In genomic region chr10:27505537-27505936, GRCh38 we compare ENCODE assay signal across 8 cellular contexts. TPM values are rescaled to one million over a fixed set of nuclear protein-coding genes. Genes with fewer than 3 reads are reported as not detected.
DNase-seq lines count a peak whose midpoint lies in the region; ATAC-seq and TF ChIP-seq lines count a peak whose summit lies in the region.
"Not testable (repeated sequence)": the region's sequence is repeated elsewhere in the genome, so short reads cannot be mapped to it uniquely, and the experiment has no call there.

No MANE protein-coding gene starts in this region.

- H3K9me2 ChIP-seq in HCT116 (ENCODE audit: insufficient read depth); hepatocyte (replicated peaks; ENCODE audit: insufficient read depth): not testable (repeated sequence)

- H2AFZ ChIP-seq in HCT116 (ENCODE audit: low read depth, low read length, poor library complexity, severe bottlenecking); hepatocyte; neural progenitor cell (replicated peaks): not testable (repeated sequence)

- not testable (repeated sequence) for TF ChIP-seq RAD21 in HCT116 (IDR thresholded peaks at IDR 0.05; ENCODE audit: low read depth)

- not testable (repeated sequence) for DNase-seq in AG04450 (ENCODE audit: low read depth, low spot score); HCT116 (ENCODE audit: low read depth, low spot score); SJSA1 (ENCODE audit: low read depth in 1 of 2, low spot score in 2 of 2); activated naive CD4-positive, alpha-beta T cell treated with anti-CD3 and anti-CD28 coated beads for 36 hours; hepatocyte (ENCODE audit: low spot score); neural progenitor cell (ENCODE audit: low spot score)

- H4K20me1 ChIP-seq in HCT116 (ENCODE audit: insufficient read depth) = not testable (repeated sequence)
- H4K20me1 ChIP-seq in hepatocyte (ENCODE audit: insufficient read depth, poor library complexity, severe bottlenecking) (peaks cover 56% of the 10 kb centered on the region), neural progenitor cell (ENCODE audit: low read depth) (peaks cover 15% of the 10 kb centered on the region)

- ATAC-seq in HCT116 = not testable (repeated sequence)

- H3K27ac Mint-ChIP-seq in activated naive CD4-positive, alpha-beta T cell treated with anti-CD3 and anti-CD28 coated beads for 36 hours; dendritic cell treated with granulocyte-macrophage colony-stimulating factor and Interleukin-4, amounts not matched to agents 40 ng/mL and 50 ng/mL, for 4 days; neural progenitor cell; stimulated activated naive CD8-positive, alpha-beta T cell treated with anti-CD3 and anti-CD28 coated beads, Interleukin-15, Interleukin-2, amounts not matched to agents 100 ng/mL and 50 ng/mL, for 24 hours: not testable (repeated sequence)

- POLR2A ChIA-PET in AG04450 (lab: Yijun Ruan, JAX); HCT116 (lab: Charles Lee): not testable (repeated sequence)

- CTCF ChIA-PET in AG04450 (lab: Charles Lee); HCT116 (lab: Charles Lee): not testable (repeated sequence)
- CTCF ChIA-PET in activated naive CD4-positive, alpha-beta T cell treated with anti-CD3 and anti-CD28 coated beads for 36 hours (lab: Charles Lee) = interaction anchor here (1.1 kb wide), 1 partner anchor 29 kb away, joined by 4 read pairs; no protein-coding TSS in a partner anchor

- not testable (repeated sequence) for H3K36me3 ChIP-seq in HCT116 (ENCODE audit: control insufficient read depth in 1 of 2, insufficient read depth in 2 of 2, low read length in 2 of 2); hepatocyte (replicated peaks; ENCODE audit: insufficient read depth, low read depth); neural progenitor cell
- peaks cover 43% of the 10 kb centered on the region for H3K36me3 ChIP-seq in SJSA1

- not testable (repeated sequence) for H3K27ac ChIP-seq in AG04450 (ENCODE audit: low read depth, low read length); HCT116 (ENCODE audit: low read depth, low read length); SJSA1; neural progenitor cell
- peak overlapping the region; percentile 97 for H3K27ac ChIP-seq in hepatocyte

- RAD21 ChIA-PET in HCT116 (lab: Charles Lee; ENCODE audit: low non-redundant PET in 1 of 2, low total read pairs in 2 of 2, uncharacterized antibody in 2 of 2, unreplicated experiment in 2 of 2) = not testable (repeated sequence)

- H3K9ac ChIP-seq in HCT116 (ENCODE audit: low read length); neural progenitor cell: not testable (repeated sequence)

- H3F3A ChIP-seq in neural progenitor cell (ENCODE audit: low read depth) = not testable (repeated sequence)

- TF ChIP-seq POLR2A in HCT116 (IDR thresholded peaks at IDR 0.05; ENCODE audit: borderline replicate concordance, extremely low read depth, insufficient read depth, insufficient read length) = not testable (repeated sequence)

- intact Hi-C loops in HCT116 (cut with micrococcal nuclease); dendritic cell treated with granulocyte-macrophage colony-stimulating factor and Interleukin-4, amounts not matched to agents 40 ng/mL and 50 ng/mL, for 4 days (cut with micrococcal nuclease): not testable (repeated sequence)
- intact Hi-C loops in activated naive CD4-positive, alpha-beta T cell treated with anti-CD3 and anti-CD28 coated beads for 36 hours (cut with micrococcal nuclease) = loop anchor here (2.0 to 10.0 kb wide), 3 partner anchors 59 to 1071 kb away; partner anchors contain the start of gene APBB1IP

- TF ChIP-seq CTCF in AG04450 (IDR thresholded peaks at IDR 0.05; ENCODE audit: low read depth, low read length); HCT116 (IDR thresholded peaks at IDR 0.05 in 2 of 3, conservative IDR thresholded peaks at IDR 0.05 in 1 of 3; ENCODE audit: borderline replicate concordance in 1 of 3, insufficient read depth in 1 of 3, low read depth in 2 of 3, low read length in 2 of 3); hepatocyte (IDR thresholded peaks at IDR 0.05; ENCODE audit: poor library complexity); neural progenitor cell (IDR thresholded peaks at IDR 0.05): not testable (repeated sequence)

- H3K4me1 Mint-ChIP-seq in activated naive CD4-positive, alpha-beta T cell treated with anti-CD3 and anti-CD28 coated beads for 36 hours (ENCODE audit: low read depth) = peaks cover 53% of the 10 kb centered on the region
- H3K4me1 Mint-ChIP-seq in dendritic cell treated with granulocyte-macrophage colony-stimulating factor and Interleukin-4, amounts not matched to agents 40 ng/mL and 50 ng/mL, for 4 days (ENCODE audit: low read depth) = peaks cover 38% of the 10 kb centered on the region
- peaks cover 25% of the 10 kb centered on the region for H3K4me1 Mint-ChIP-seq in neural progenitor cell
- H3K4me1 Mint-ChIP-seq in stimulated activated naive CD8-positive, alpha-beta T cell treated with anti-CD3 and anti-CD28 coated beads, Interleukin-15, Interleukin-2, amounts not matched to agents 100 ng/mL and 50 ng/mL, for 24 hours (ENCODE audit: low read depth) = peaks cover 65% of the 10 kb centered on the region

- not testable (repeated sequence) for H3K27me3 ChIP-seq in AG04450 (ENCODE audit: control insufficient read depth, insufficient read depth, low read length); HCT116 (ENCODE audit: insufficient read depth, low read length); SJSA1 (replicated peaks); hepatocyte; neural progenitor cell

- H3K4me2 ChIP-seq in HCT116 (ENCODE audit: low read length) (peak overlapping the region; percentile 76), hepatocyte (peak overlapping the region; percentile 80), neural progenitor cell (peak overlapping the region; percentile 88)

- H3K79me2 ChIP-seq in HCT116 (ENCODE audit: insufficient read depth, low read length) (peaks cover 65% of the 10 kb centered on the region), hepatocyte (peaks cover 61% of the 10 kb centered on the region), neural progenitor cell (ENCODE audit: low read depth) (peaks cover 61% of the 10 kb centered on the region)

- H3K9me3 Mint-ChIP-seq in activated naive CD4-positive, alpha-beta T cell treated with anti-CD3 and anti-CD28 coated beads for 36 hours; dendritic cell treated with granulocyte-macrophage colony-stimulating factor and Interleukin-4, amounts not matched to agents 40 ng/mL and 50 ng/mL, for 4 days; neural progenitor cell; stimulated activated naive CD8-positive, alpha-beta T cell treated with anti-CD3 and anti-CD28 coated beads, Interleukin-15, Interleukin-2, amounts not matched to agents 100 ng/mL and 50 ng/mL, for 24 hours: not testable (repeated sequence)

- not testable (repeated sequence) for H3K9me3 ChIP-seq in AG04450 (ENCODE audit: control insufficient read depth, insufficient read depth, low read length); HCT116 (ENCODE audit: control insufficient read depth in 1 of 2, insufficient read depth in 1 of 2, low read depth in 1 of 2, low read length in 2 of 2); SJSA1 (replicated peaks); hepatocyte (ENCODE audit: low read depth); neural progenitor cell (ENCODE audit: low read depth)

- H3K4me3 ChIP-seq in AG04450 (ENCODE audit: low read depth, low read length) (peak overlapping the region; percentile 96), HCT116 (replicated peaks in 1 of 2; ENCODE audit: low read depth in 1 of 2, low read length in 2 of 2) (peak overlapping the region; percentile 81 to 94; a peak in 3 of 4 replicates), SJSA1 (peak overlapping the region; percentile 94), hepatocyte (peak overlapping the region; percentile 85), neural progenitor cell (peak overlapping the region; percentile 75)

- H3K36me3 Mint-ChIP-seq in activated naive CD4-positive, alpha-beta T cell treated with anti-CD3 and anti-CD28 coated beads for 36 hours (ENCODE audit: low read depth) = peaks cover 12% of the 10 kb centered on the region
- H3K36me3 Mint-ChIP-seq in dendritic cell treated with granulocyte-macrophage colony-stimulating factor and Interleukin-4, amounts not matched to agents 40 ng/mL and 50 ng/mL, for 4 days (ENCODE audit: low read depth) = peaks cover 40% of the 10 kb centered on the region
- H3K36me3 Mint-ChIP-seq in neural progenitor cell = not testable (repeated sequence)
- peaks cover 38% of the 10 kb centered on the region for H3K36me3 Mint-ChIP-seq in stimulated activated naive CD8-positive, alpha-beta T cell treated with anti-CD3 and anti-CD28 coated beads, Interleukin-15, Interleukin-2, amounts not matched to agents 100 ng/mL and 50 ng/mL, for 24 hours (ENCODE audit: low read depth)

- not testable (repeated sequence) for BruUV-seq in HCT116 (replicated peaks; lab: Mats Ljungman, UMichigan)

- WGBS in hepatocyte (ENCODE audit: low lambda C conversion rate, missing lambda C conversion rate) = 95% methylated on average over 15 of the region's 15 CpGs

- H3K4me1 ChIP-seq in HCT116 (ENCODE audit: control insufficient read depth in 1 of 2, insufficient read depth in 2 of 2, low read length in 2 of 2) = peaks cover 5 to 11% of the 10 kb centered on the region in 2 experiments; a peak in 3 of 4 replicates
- H3K4me1 ChIP-seq in SJSA1 (replicated peaks) = peaks cover 11% of the 10 kb centered on the region
- peaks cover 16% of the 10 kb centered on the region for H3K4me1 ChIP-seq in hepatocyte (ENCODE audit: insufficient read depth)
- H3K4me1 ChIP-seq in neural progenitor cell = peaks cover 13% of the 10 kb centered on the region

- H3K4me3 Mint-ChIP-seq in activated naive CD4-positive, alpha-beta T cell treated with anti-CD3 and anti-CD28 coated beads for 36 hours = peak overlapping the region; percentile 61
- H3K4me3 Mint-ChIP-seq in dendritic cell treated with granulocyte-macrophage colony-stimulating factor and Interleukin-4, amounts not matched to agents 40 ng/mL and 50 ng/mL, for 4 days = peak overlapping the region; percentile 61
- H3K4me3 Mint-ChIP-seq in neural progenitor cell = peak overlapping the region; percentile 82
- H3K4me3 Mint-ChIP-seq in stimulated activated naive CD8-positive, alpha-beta T cell treated with anti-CD3 and anti-CD28 coated beads, Interleukin-15, Interleukin-2, amounts not matched to agents 100 ng/mL and 50 ng/mL, for 24 hours = peak overlapping the region; percentile 72

- H3K27me3 Mint-ChIP-seq in activated naive CD4-positive, alpha-beta T cell treated with anti-CD3 and anti-CD28 coated beads for 36 hours (ENCODE audit: low read depth); dendritic cell treated with granulocyte-macrophage colony-stimulating factor and Interleukin-4, amounts not matched to agents 40 ng/mL and 50 ng/mL, for 4 days; neural progenitor cell (ENCODE audit: insufficient read depth, low read depth); stimulated activated naive CD8-positive, alpha-beta T cell treated with anti-CD3 and anti-CD28 coated beads, Interleukin-15, Interleukin-2, amounts not matched to agents 100 ng/mL and 50 ng/mL, for 24 hours: not testable (repeated sequence)

RNA-seq across cellular contexts. Expression of gene RAB18, which starts 1.4 kb away (rescaled TPM):
- polyA plus RNA-seq in AG04450 (2011; rRNA removed) (64.2 and 93.5 TPM in 2 replicates), hepatocyte (129 and 132 TPM in 2 replicates)
- polyA minus RNA-seq in AG04450 (2011; rRNA and poly(A)+ RNA removed) = 15.4 and 30.5 TPM in 2 replicates
- total RNA-seq in HCT116 (2021; ENCODE audit: unreplicated experiment) (68.1 TPM), hepatocyte (56.2 and 88.5 TPM in 2 replicates), neural progenitor cell (ENCODE audit: low replicate concordance) (42.6 and 66.6 TPM in 2 replicates)
- 17.8 and 23.1 TPM in 2 replicates for polyA plus RNA-seq in HCT116 (2012)
- 53.0 and 71.6 TPM in 2 replicates for total RNA-seq in SJSA1 (2014; rRNA removed; shearing (Covaris generic))
- total RNA-seq in activated naive CD4-positive, alpha-beta T cell treated with anti-CD3 and anti-CD28 coated beads for 36 hours = 10 to 100 TPM; 35.4 to 41.3 TPM
